ENCODE assay signal across 8 cellular contexts in genomic region chr17:62627904-62628603, GRCh38. TPM values are rescaled to one million over a fixed set of nuclear protein-coding genes. Genes with fewer than 3 reads are reported as not detected.
A peak's percentile ranks its signal among the peaks of the same experiment; 100 is the strongest.
DNase-seq lines count a peak whose midpoint lies in the region; FAIRE-seq and TF ChIP-seq lines count a peak whose summit lies in the region.

No MANE protein-coding gene starts in this region.

- H3K9me3 ChIP-seq in HUES6 (ENCODE audit: control insufficient read depth, insufficient read depth, low read depth, low read length) = no peaks in the 10 kb centered on the region

- peak; percentile 89 for FAIRE-seq in urothelium cell line (lab: Jason Lieb, UNC)
- FAIRE-seq in GM19239 (lab: Jason Lieb, UNC) = no peak

- no peaks in the 10 kb centered on the region; the same call in 1 of the 2 replicates for H3K36me3 ChIP-seq in HUES6 (ENCODE audit: control insufficient read depth, insufficient read depth, low read length)

- DNase-seq in Daoy (ENCODE audit: low read depth) = peak; percentile 57
- DNase-seq in activated T-cell treated with anti-CD3 and anti-CD28 coated beads for 24 hours (ENCODE audit: low read depth) = peak; percentile 20
- DNase-seq in fibroblast of villous mesenchyme (ENCODE audit: low read depth) = peak; percentile 77
- DNase-seq in nucleus accumbens (lab: John Stamatoyannopoulos, UW) = peak in 34 of 56 donors; percentile 16 to 77 (median 46)
- DNase-seq in urothelium cell line (ENCODE audit: low spot score) = peak; percentile 68
- no peak for DNase-seq in GF-D8 (lab: John Stamatoyannopoulos, UW)
- no peak for DNase-seq in GM19239 (ENCODE audit: insufficient read length, low spot score)

- H3K4me3 ChIP-seq in HUES6 (ENCODE audit: low read depth, low read length) (peak overlapping the region; percentile 86), fibroblast of villous mesenchyme (ENCODE audit: low read depth, low read length) (peak overlapping the region; percentile 86)

- H3K27me3 ChIP-seq in HUES6 (ENCODE audit: control insufficient read depth, insufficient read depth, low read length) = no peaks in the 10 kb centered on the region

- TF ChIP-seq CTCF in fibroblast of villous mesenchyme (IDR thresholded peaks at IDR 0.05; ENCODE audit: insufficient read depth, low read depth, low read length) = no peak

- H3K4me1 ChIP-seq in HUES6 (ENCODE audit: control insufficient read depth, insufficient read depth, low read length) = peaks cover 44% of the 10 kb centered on the region

- H3K9ac ChIP-seq in HUES6 (ENCODE audit: low read length) = peak overlapping the region; percentile 81

- H3K27ac ChIP-seq in HUES6 (ENCODE audit: low read depth, low read length) = peak overlapping the region; percentile 85; the same call in 1 of the 2 replicates

RNA-seq across cellular contexts. Expression of gene MRC2, which starts 0.6 kb away (rescaled TPM):
- 66.2 and 86.4 TPM in 2 replicates for total RNA-seq in Daoy (2014; rRNA removed; shearing (Covaris generic))
- 336 and 369 TPM in 2 replicates for total RNA-seq in fibroblast of villous mesenchyme

Comparison
In these comparisons a context has a peak if more than half of its experiments do, and no peak if none do; other contexts are left out.
1. DNase-seq: peak in Daoy (single experiment), activated T-cell treated with anti-CD3 and anti-CD28 coated beads for 24 hours (single experiment), fibroblast of villous mesenchyme (single experiment), nucleus accumbens (34 of 56) and urothelium cell line (single experiment); none in GF-D8 (single experiment) and GM19239 (single experiment).